17 cellular contexts compared by ENCODE assay signal in genomic region chr1:38217316-38217715, GRCh38.
"Had no signal": no experiment of that assay in that cellular context is flagged by ENCODE, and none has a peak within 500 bp of the region (broad histone marks: within the 10 kb centered on the region; RNA-seq: fewer than 3 reads in every experiment).

No MANE protein-coding gene starts in this region.

- H3K27ac ChIP-seq: neural progenitor cell, parathyroid adenoma, psoas muscle, upper lobe of left lung, uterus had no signal

- H2AFZ ChIP-seq: neural progenitor cell, parathyroid adenoma had no signal

- H3K4me1 ChIP-seq: neural progenitor cell, parathyroid adenoma, psoas muscle, uterus had no signal

- H3K4me2 ChIP-seq: neural progenitor cell, smooth muscle cell had no signal

- H3K36me3 Mint-ChIP-seq: immature natural killer cell, natural killer cell, neural progenitor cell had no signal

- DNase-seq: cortex of kidney; effector memory CD4-positive, alpha-beta T cell; immature natural killer cell; mammary epithelial cell; natural killer cell; occipital lobe; psoas muscle; retina; stimulated activated CD4-positive, alpha-beta T cell treated with anti-CD3 and anti-CD28 coated beads, Interleukin-2, amount 100 ng/mL, for 48 hours; stimulated activated naive CD4-positive, alpha-beta T cell treated with Interleukin-2 at 50 U/mL for 16 hours; upper lobe of left lung; uterus had no signal

- H3K9me3 Mint-ChIP-seq: central memory CD8-positive, alpha-beta T cell; immature natural killer cell; natural killer cell; neural progenitor cell had no signal

- H3K4me3 Mint-ChIP-seq: central memory CD8-positive, alpha-beta T cell; immature natural killer cell; natural killer cell; neural progenitor cell had no signal

- H3K9ac ChIP-seq: neural progenitor cell, parathyroid adenoma had no signal

- H3K36me3 ChIP-seq: neural progenitor cell, upper lobe of left lung, uterus had no signal

- H3K79me2 ChIP-seq: parathyroid adenoma had no signal

- ATAC-seq: esophagus mucosa, natural killer cell had no signal

- H3K4me1 Mint-ChIP-seq: central memory CD8-positive, alpha-beta T cell had no signal

- H3K9me3 ChIP-seq: psoas muscle, upper lobe of left lung, uterus had no signal

- H3K27me3 ChIP-seq: neural progenitor cell, upper lobe of left lung, uterus had no signal

- H3K27ac Mint-ChIP-seq: immature natural killer cell, natural killer cell, neural progenitor cell had no signal

- H3K4me3 ChIP-seq: neural progenitor cell, psoas muscle, smooth muscle cell, upper lobe of left lung, uterus had no signal
